11 cellular contexts compared by ENCODE assay signal in the genomic region with DNA sequence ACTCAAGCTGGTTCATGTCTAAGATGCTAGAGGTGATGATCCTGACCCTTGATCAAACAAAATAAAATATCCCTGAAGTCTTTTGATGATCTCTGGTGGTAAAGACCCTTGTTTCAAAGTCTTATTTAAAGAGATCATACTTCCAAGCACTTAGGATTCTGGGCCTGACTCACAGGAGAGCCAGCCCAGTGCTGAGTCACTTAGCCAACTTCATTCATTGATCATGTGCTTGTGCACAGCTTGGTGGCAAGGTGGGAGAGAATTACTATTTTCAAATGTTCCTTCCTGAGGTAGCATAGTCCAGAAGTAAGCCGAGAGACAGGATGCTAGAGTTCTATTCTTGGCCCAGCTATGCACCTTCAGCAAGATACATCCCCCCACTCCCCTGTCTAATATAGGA. TPM values are rescaled to one million over a fixed set of nuclear protein-coding genes. Genes with fewer than 3 reads are reported as not detected.
A peak's percentile ranks its signal among the peaks of the same experiment; 100 is the strongest.
DNase-seq lines count a peak whose midpoint lies in the region; ATAC-seq lines count a peak whose summit lies in the region.
"Had no signal": no experiment of that assay in that cellular context is flagged by ENCODE, and none has a peak within 500 bp of the region (broad histone marks: within the 10 kb centered on the region; RNA-seq: fewer than 3 reads in every experiment).

No MANE protein-coding gene starts in this region.

- DNase-seq in HK-2 (ENCODE audit: unreplicated experiment) (peak; percentile 17), astrocyte of the hippocampus (ENCODE audit: low read depth, low spot score) (peak; percentile 79), Right ventricle myocardium superior (no peak), left ventricle myocardium superior (no peak)
- no peak for DNase-seq in activated T-cell treated with anti-CD3 and anti-CD28 coated beads, Interleukin-2, amount 50 U/mL, for 24 hours
- DNase-seq: activated CD4-positive, alpha-beta T cell treated with anti-CD3 and anti-CD28 coated beads for 48 hours; activated naive CD4-positive, alpha-beta T cell treated with anti-CD3 and anti-CD28 coated beads, Interleukin-2, amount 10 ng/mL, durations not matched to agents 7 days and 5 days; NCI-H1105 treated with DMSO at 0.1 percent for 48 hours had no signal

- H3K4me3 ChIP-seq in ACC112 (ENCODE audit: low read depth, low read length) (no peak overlapping the region), iPS-20b (ENCODE audit: low read length) (no peak overlapping the region)

- peaks cover 12% of the 10 kb centered on the region for H3K27me3 Mint-ChIP-seq in activated T-cell treated with anti-CD3 and anti-CD28 coated beads, Interleukin-2, amount 50 U/mL, for 24 hours

- H3K36me3 Mint-ChIP-seq in activated T-cell treated with anti-CD3 and anti-CD28 coated beads, Interleukin-2, amount 50 U/mL, for 24 hours (ENCODE audit: low read depth), result no peaks in the 10 kb centered on the region
- H3K36me3 Mint-ChIP-seq: activated naive CD4-positive, alpha-beta T cell treated with anti-CD3 and anti-CD28 coated beads, Interleukin-2, amount 10 ng/mL, durations not matched to agents 7 days and 5 days had no signal

- H3K4me1 ChIP-seq in ACC112 (ENCODE audit: control insufficient read depth, insufficient read depth, low read length, unreplicated experiment) (peaks cover 22% of the 10 kb centered on the region), iPS-20b (ENCODE audit: insufficient read depth, low read length) (peaks cover 25% of the 10 kb centered on the region)

- intact Hi-C loops in Right ventricle myocardium superior (cut with DNase I), result no loop called here
- intact Hi-C loops in left ventricle myocardium superior (cut with micrococcal nuclease), result no loop called here

- H2AFZ ChIP-seq in ACC112 (ENCODE audit: low read length, unreplicated experiment), result no peak overlapping the region

- H3K27ac ChIP-seq in ACC112 (ENCODE audit: low read depth, low read length) (peak overlapping the region; percentile 13; the same call in 1 of the 2 replicates), iPS-20b (ENCODE audit: low read length) (peak overlapping the region; percentile 13)

- H3K27me3 ChIP-seq in ACC112 (ENCODE audit: insufficient read depth, low read length) (no peaks in the 10 kb centered on the region), iPS-20b (ENCODE audit: insufficient read depth, low read length) (no peaks in the 10 kb centered on the region)

- no peak overlapping the region for H3K4me3 Mint-ChIP-seq in activated T-cell treated with anti-CD3 and anti-CD28 coated beads, Interleukin-2, amount 50 U/mL, for 24 hours
- H3K4me3 Mint-ChIP-seq: activated naive CD4-positive, alpha-beta T cell treated with anti-CD3 and anti-CD28 coated beads, Interleukin-2, amount 10 ng/mL, durations not matched to agents 7 days and 5 days had no signal

- no peak overlapping the region for H3K9ac ChIP-seq in iPS-20b (ENCODE audit: low read depth, low read length)

- H3K36me3 ChIP-seq in ACC112 (ENCODE audit: insufficient read depth, low read length) (no peaks in the 10 kb centered on the region), iPS-20b (ENCODE audit: insufficient read depth, low read depth, low read length) (no peaks in the 10 kb centered on the region)

- no peaks in the 10 kb centered on the region for H3K4me1 Mint-ChIP-seq in activated T-cell treated with anti-CD3 and anti-CD28 coated beads, Interleukin-2, amount 50 U/mL, for 24 hours (ENCODE audit: low read depth)
- H3K4me1 Mint-ChIP-seq: activated naive CD4-positive, alpha-beta T cell treated with anti-CD3 and anti-CD28 coated beads, Interleukin-2, amount 10 ng/mL, durations not matched to agents 7 days and 5 days had no signal

- H3K9me3 ChIP-seq in iPS-20b (ENCODE audit: insufficient read depth, low read depth, low read length), result no peaks in the 10 kb centered on the region

- no peaks in the 10 kb centered on the region for H3K9me3 Mint-ChIP-seq in activated T-cell treated with anti-CD3 and anti-CD28 coated beads, Interleukin-2, amount 50 U/mL, for 24 hours
- H3K9me3 Mint-ChIP-seq: activated naive CD4-positive, alpha-beta T cell treated with anti-CD3 and anti-CD28 coated beads, Interleukin-2, amount 10 ng/mL, durations not matched to agents 7 days and 5 days had no signal

- peaks cover 36% of the 10 kb centered on the region for H3K79me2 ChIP-seq in ACC112 (ENCODE audit: control insufficient read depth, insufficient read depth, low read length, unreplicated experiment)

- ATAC-seq in Right ventricle myocardium superior (ENCODE audit: poor library complexity) (no peak), left ventricle myocardium superior (no peak), HG03025 (IDR thresholded peaks at IDR 0.05; ENCODE audit: low FRiP score, unreplicated experiment) (no peak)

- no peak overlapping the region for H3K27ac Mint-ChIP-seq in activated T-cell treated with anti-CD3 and anti-CD28 coated beads, Interleukin-2, amount 50 U/mL, for 24 hours
- H3K27ac Mint-ChIP-seq: activated naive CD4-positive, alpha-beta T cell treated with anti-CD3 and anti-CD28 coated beads, Interleukin-2, amount 10 ng/mL, durations not matched to agents 7 days and 5 days had no signal

RNA-seq across cellular contexts. Expression of gene SCN8A, which starts 40.6 kb away (rescaled TPM):
- total RNA-seq in Right ventricle myocardium superior (0.13 TPM), left ventricle myocardium superior (0.22 TPM)

Comparison
In these comparisons a context has a peak if more than half of its experiments do, and no peak if none do; other contexts are left out.
1. DNase-seq: peak in HK-2 (single experiment) and astrocyte of the hippocampus (single experiment); none in Right ventricle myocardium superior (single experiment), activated T-cell treated with anti-CD3 and anti-CD28 coated beads, Interleukin-2, amount 50 U/mL, for 24 hours (single experiment) and left ventricle myocardium superior (single experiment).